1 cellular context compared by ENCODE assay signal in the genomic region with DNA sequence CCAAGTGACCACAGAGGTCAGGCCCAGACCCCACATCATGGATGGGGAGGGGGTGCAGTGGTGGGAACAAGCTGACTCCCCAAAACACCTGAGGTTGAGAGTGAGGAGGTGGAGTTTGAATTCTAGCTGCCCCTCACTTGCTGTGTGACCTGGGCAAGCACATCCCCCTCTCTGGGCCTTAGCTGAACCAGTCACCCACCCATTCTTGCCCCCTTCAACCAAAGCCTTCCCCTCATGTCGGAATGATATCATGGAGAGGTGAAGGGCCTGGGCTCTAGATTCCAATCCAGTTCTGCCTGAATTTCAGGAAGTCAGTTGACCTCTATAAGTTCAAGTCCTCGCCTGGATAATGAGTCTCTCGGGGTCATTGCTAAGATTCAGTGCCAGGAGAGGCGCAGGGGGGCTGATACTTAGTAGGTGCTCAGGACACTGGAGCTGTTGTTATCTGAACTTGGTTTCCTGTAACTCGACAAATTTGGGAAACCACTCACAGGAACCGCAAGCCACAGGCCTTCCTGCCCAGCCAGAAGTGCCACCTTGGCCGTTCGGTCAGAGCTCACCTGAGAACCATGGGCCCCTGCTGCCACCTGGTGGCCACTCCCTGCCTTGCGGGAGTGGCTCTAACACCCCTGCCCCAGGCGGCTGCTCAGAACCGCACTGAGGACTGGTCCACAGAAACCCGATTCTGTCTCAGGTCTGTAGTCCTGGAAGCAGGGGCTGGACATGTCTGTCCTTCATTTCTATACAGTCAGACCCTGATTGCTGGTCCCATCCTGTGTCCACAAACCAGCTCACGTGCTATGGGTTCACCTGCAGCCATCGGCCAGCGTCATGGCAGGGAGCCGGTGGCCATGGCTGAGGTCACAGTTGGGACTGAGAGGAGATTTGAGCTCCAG.
A peak's percentile ranks its signal among the peaks of the same experiment; 100 is the strongest.
TF ChIP-seq lines count a peak whose summit lies in the region.

No MANE protein-coding gene starts in this region.

TF ChIP-seq in H1, 55 proteins besides CTCF, POLR2A, EP300 and RAD21:
- no peak for TF ChIP-seq PHF8 (conservative IDR thresholded peaks at IDR 0.05; ENCODE audit: low read depth, low read length)
- TF ChIP-seq CHD1 (IDR thresholded peaks at IDR 0.05; ENCODE audit: low read depth, low read length): no peak
- TF ChIP-seq SIN3A (conservative IDR thresholded peaks at IDR 0.05 in 1 of 2, IDR thresholded peaks at IDR 0.05 in 1 of 2; ENCODE audit: low read depth in 1 of 2, low read length in 2 of 2): peak in 1 of 2 experiments; percentile 74; a peak in 1 of 4 replicates
- no peak for TF ChIP-seq ASH2L (IDR thresholded peaks at IDR 0.05; ENCODE audit: low read length)
- no peak for TF ChIP-seq GTF2F1 (IDR thresholded peaks at IDR 0.05; ENCODE audit: borderline replicate concordance, low read depth, low read length)
- no peak for TF ChIP-seq RXRA (IDR thresholded peaks at IDR 0.05; ENCODE audit: insufficient read depth, low read depth, low read length)
- TF ChIP-seq EGR1 (IDR thresholded peaks at IDR 0.05; ENCODE audit: borderline replicate concordance, low read depth, low read length): no peak
- TF ChIP-seq SP1 (IDR thresholded peaks at IDR 0.05; ENCODE audit: low read depth, low read length): no peak
- TF ChIP-seq JUN (IDR thresholded peaks at IDR 0.05; ENCODE audit: low read depth, low read length): no peak
- TF ChIP-seq JUND (IDR thresholded peaks at IDR 0.05; ENCODE audit: low read length): 0 out of 2 replicates have a peak, but pooled peaks have one; percentile 31
- TF ChIP-seq TBP (IDR thresholded peaks at IDR 0.05; ENCODE audit: low read depth, low read length): no peak
- no peak for TF ChIP-seq CEBPB (IDR thresholded peaks at IDR 0.05; ENCODE audit: low read depth, low read length)
- no peak for TF ChIP-seq RNF2 (IDR thresholded peaks at IDR 0.05; ENCODE audit: borderline replicate concordance, low read depth, low read length, missing control alignments, poor library complexity, severe bottlenecking)
- no peak for TF ChIP-seq CBX5 (IDR thresholded peaks at IDR 0.05; ENCODE audit: low read depth, low read length)
- TF ChIP-seq, protein P1, sequence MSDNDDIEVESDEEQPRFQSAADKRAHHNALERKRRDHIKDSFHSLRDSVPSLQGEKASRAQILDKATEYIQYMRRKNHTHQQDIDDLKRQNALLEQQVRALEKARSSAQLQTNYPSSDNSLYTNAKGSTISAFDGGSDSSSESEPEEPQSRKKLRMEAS (IDR thresholded peaks at IDR 0.05): no peak; the same call in 1 of the 2 replicates
- TF ChIP-seq BRCA1 (IDR thresholded peaks at IDR 0.05; ENCODE audit: low read depth, low read length): no peak
- TF ChIP-seq SRF (IDR thresholded peaks at IDR 0.05; ENCODE audit: low read depth, low read length): no peak
- no peak for TF ChIP-seq TAF7 (optimal IDR thresholded peaks at IDR 0.05; ENCODE audit: borderline replicate concordance, low read depth, low read length)
TF ChIP-seq in H1: peak in this region for 2.
